ENCODE assay signal across 20 cellular contexts in the genomic region with DNA sequence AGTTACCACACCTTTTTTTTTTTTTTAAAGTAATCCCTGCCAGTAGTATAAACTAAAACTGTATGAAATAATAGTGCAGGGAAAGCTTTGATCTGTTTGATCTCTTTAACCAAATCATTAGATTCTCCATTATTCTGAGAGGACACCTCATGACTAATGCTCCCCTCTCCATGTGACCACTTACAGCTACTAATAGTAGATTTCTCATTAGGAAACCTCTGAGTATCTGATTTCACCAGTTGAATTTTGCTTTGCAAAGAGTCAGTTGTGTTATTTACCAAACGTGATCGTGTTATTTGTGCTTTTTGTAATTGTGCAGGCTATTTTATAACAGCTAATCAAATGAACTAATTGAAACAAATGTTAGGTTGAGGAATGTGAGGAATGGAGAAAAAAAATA. TPM values are rescaled to one million over a fixed set of nuclear protein-coding genes. Genes with fewer than 3 reads are reported as not detected.
DNase-seq lines count a peak whose midpoint lies in the region; ATAC-seq and TF ChIP-seq lines count a peak whose summit lies in the region.
"Had no signal": no experiment of that assay in that cellular context is flagged by ENCODE, and none has a peak within 500 bp of the region (broad histone marks: within the 10 kb centered on the region; RNA-seq: fewer than 3 reads in every experiment).

No MANE protein-coding gene starts in this region.

- intact Hi-C loops in CD8-positive, alpha-beta T cell (cut with DNase I, micrococcal nuclease), result no loop called here
- intact Hi-C loops in naive thymus-derived CD4-positive, alpha-beta T cell (cut with micrococcal nuclease), result no loop called here
- intact Hi-C loops in dorsolateral prefrontal cortex (cut with DNase I), result no loop called here

- H3K9me3 ChIP-seq in CD8-positive, alpha-beta T cell (ENCODE audit: low read length), result no peaks in the 10 kb centered on the region
- no peaks in the 10 kb centered on the region for H3K9me3 ChIP-seq in naive thymus-derived CD4-positive, alpha-beta T cell (ENCODE audit: control insufficient read depth in 2 of 3, low read length in 3 of 3)
- H3K9me3 ChIP-seq: right lobe of liver had no signal

- no peaks in the 10 kb centered on the region for H3K36me3 ChIP-seq in CD8-positive, alpha-beta T cell (ENCODE audit: insufficient read depth, low read length)
- peaks cover 0 to 6% (median 5%) of the 10 kb centered on the region in 3 experiments for H3K36me3 ChIP-seq in naive thymus-derived CD4-positive, alpha-beta T cell (ENCODE audit: control insufficient read depth in 2 of 3, insufficient read depth in 3 of 3, low read length in 3 of 3)

- no peak for DNase-seq in CD8-positive, alpha-beta T cell
- peak; percentile 11 for DNase-seq in HFFc6
- no peak for DNase-seq in naive thymus-derived CD4-positive, alpha-beta T cell
- DNase-seq in dorsolateral prefrontal cortex, result no peak
- no peak for DNase-seq in HT-29 (ENCODE audit: low spot score)
- DNase-seq: effector memory CD4-positive, alpha-beta T cell; hippocampal formation; midbrain; NCI-H1436 treated with DMSO at 0.1 percent for 48 hours; NCI-H446; occipital lobe; right lobe of liver; SHP77 treated with DMSO at 0.1 percent for 48 hours; T-helper 2 cell had no signal

- peak overlapping the region; percentile 60 for H3K27ac Mint-ChIP-seq in CD8-positive, alpha-beta T cell
- H3K27ac Mint-ChIP-seq in HFFc6 (peak overlapping the region; percentile 50), brain (peak overlapping the region in 3 of 5 experiments; percentile 15 to 55 (median 17))
- peak overlapping the region in 5 of 9 donors; percentile 11 to 65 (median 47) for H3K27ac Mint-ChIP-seq in naive thymus-derived CD4-positive, alpha-beta T cell

- H3K4me3 Mint-ChIP-seq in CD8-positive, alpha-beta T cell, result no peak overlapping the region
- H3K4me3 Mint-ChIP-seq in HFFc6 (no peak overlapping the region), brain (no peak overlapping the region)
- H3K4me3 Mint-ChIP-seq in naive thymus-derived CD4-positive, alpha-beta T cell, result peak overlapping the region in 1 of 10 donors; percentile 1
- H3K4me3 Mint-ChIP-seq: central memory CD8-positive, alpha-beta T cell had no signal

- no peaks in the 10 kb centered on the region for H3K27me3 ChIP-seq in CD8-positive, alpha-beta T cell (ENCODE audit: insufficient read depth, low read length)
- no peaks in the 10 kb centered on the region for H3K27me3 ChIP-seq in naive thymus-derived CD4-positive, alpha-beta T cell (ENCODE audit: control insufficient read depth in 2 of 2, insufficient read depth in 2 of 2, low read length in 2 of 2)
- no peaks in the 10 kb centered on the region for H3K27me3 ChIP-seq in dorsolateral prefrontal cortex
- H3K27me3 ChIP-seq: right lobe of liver had no signal

- POLR2A ChIA-PET in CD8-positive, alpha-beta T cell (lab: Charles Lee), result no interaction called here
- POLR2A ChIA-PET in naive thymus-derived CD4-positive, alpha-beta T cell (lab: Charles Lee), result no interaction called here

- H3K9me3 Mint-ChIP-seq in CD8-positive, alpha-beta T cell, result no peaks in the 10 kb centered on the region
- H3K9me3 Mint-ChIP-seq in HFFc6, result no peaks in the 10 kb centered on the region
- no peaks in the 10 kb centered on the region for H3K9me3 Mint-ChIP-seq in brain
- H3K9me3 Mint-ChIP-seq in naive thymus-derived CD4-positive, alpha-beta T cell, result no peaks in the 10 kb centered on the region
- H3K9me3 Mint-ChIP-seq: central memory CD8-positive, alpha-beta T cell had no signal

- TF ChIP-seq CTCF in CD8-positive, alpha-beta T cell (IDR thresholded peaks at IDR 0.05), result no peak
- no peak for TF ChIP-seq CTCF in HFFc6 (IDR thresholded peaks at IDR 0.05)
- TF ChIP-seq CTCF in brain (conservative IDR thresholded peaks at IDR 0.05), result no peak
- no peak for TF ChIP-seq CTCF in dorsolateral prefrontal cortex (IDR thresholded peaks at IDR 0.05 in 54 of 56, conservative IDR thresholded peaks at IDR 0.05 in 2 of 56; ENCODE audit: low read depth in 1 of 56, partially characterized antibody in 56 of 56)

- H3K36me3 Mint-ChIP-seq in CD8-positive, alpha-beta T cell, result peaks cover 33% of the 10 kb centered on the region
- H3K36me3 Mint-ChIP-seq in HFFc6 (ENCODE audit: low read depth) (peaks cover 7% of the 10 kb centered on the region), brain (peaks cover 32% of the 10 kb centered on the region)
- peaks cover 0 to 21% (median 7%) of the 10 kb centered on the region in 5 donors for H3K36me3 Mint-ChIP-seq in naive thymus-derived CD4-positive, alpha-beta T cell

- H3K27me3 Mint-ChIP-seq in CD8-positive, alpha-beta T cell (ENCODE audit: low read depth), result no peaks in the 10 kb centered on the region
- H3K27me3 Mint-ChIP-seq in HFFc6 (ENCODE audit: insufficient read depth), result no peaks in the 10 kb centered on the region; the same call in 1 of the 2 replicates
- no peaks in the 10 kb centered on the region for H3K27me3 Mint-ChIP-seq in brain
- no peaks in the 10 kb centered on the region for H3K27me3 Mint-ChIP-seq in naive thymus-derived CD4-positive, alpha-beta T cell
- H3K27me3 Mint-ChIP-seq: central memory CD8-positive, alpha-beta T cell had no signal

- CTCF ChIA-PET in CD8-positive, alpha-beta T cell (lab: Charles Lee), result no interaction called here
- CTCF ChIA-PET in naive thymus-derived CD4-positive, alpha-beta T cell (lab: Charles Lee), result no interaction called here

- H3K4me1 ChIP-seq in CD8-positive, alpha-beta T cell (ENCODE audit: insufficient read depth, low read length), result peaks cover 6% of the 10 kb centered on the region
- H3K4me1 ChIP-seq in naive thymus-derived CD4-positive, alpha-beta T cell (ENCODE audit: control insufficient read depth in 2 of 2, insufficient read depth in 2 of 2, low read length in 2 of 2), result no peaks in the 10 kb centered on the region
- H3K4me1 ChIP-seq: right lobe of liver had no signal

- no peak for ATAC-seq in CD8-positive, alpha-beta T cell
- no peak for ATAC-seq in naive thymus-derived CD4-positive, alpha-beta T cell
- ATAC-seq in GM21528 (IDR thresholded peaks at IDR 0.05; ENCODE audit: low FRiP score, unreplicated experiment), result no peak
- ATAC-seq: HCT116, right lobe of liver had no signal

- no peak overlapping the region for H3K4me3 ChIP-seq in CD8-positive, alpha-beta T cell (ENCODE audit: low read depth, low read length)
- H3K4me3 ChIP-seq in naive thymus-derived CD4-positive, alpha-beta T cell (ENCODE audit: low read length), result no peak overlapping the region
- no peak overlapping the region for H3K4me3 ChIP-seq in dorsolateral prefrontal cortex
- H3K4me3 ChIP-seq: right lobe of liver had no signal

- H3K27ac ChIP-seq in CD8-positive, alpha-beta T cell (ENCODE audit: low read depth, low read length), result no peak overlapping the region
- no peak overlapping the region for H3K27ac ChIP-seq in naive thymus-derived CD4-positive, alpha-beta T cell (ENCODE audit: low read depth, low read length)
- no peak overlapping the region for H3K27ac ChIP-seq in dorsolateral prefrontal cortex
- H3K27ac ChIP-seq: right lobe of liver had no signal

- peaks cover 47% of the 10 kb centered on the region for H3K4me1 Mint-ChIP-seq in CD8-positive, alpha-beta T cell (ENCODE audit: low read depth)
- H3K4me1 Mint-ChIP-seq in HFFc6 (ENCODE audit: low read depth) (peaks cover 23% of the 10 kb centered on the region), brain (peaks cover 24% of the 10 kb centered on the region)
- peaks cover 24 to 50% (median 33%) of the 10 kb centered on the region in 7 donors for H3K4me1 Mint-ChIP-seq in naive thymus-derived CD4-positive, alpha-beta T cell

RNA-seq across cellular contexts. Expression of gene CASP8AP2, which starts 12.5 kb away (rescaled TPM):
- 10 to 100 TPM; 13.1 to 14.8 TPM for total RNA-seq in CD8-positive, alpha-beta T cell
- total RNA-seq in HFFc6 (2021; fragmentation: NEBNext Ultra II Directional; extraction: Animal tissue kit (Norgen Biotek cat#: 25700)), result 10 to 100 TPM in 5 of 6 experiments, 1 to 10 TPM in 1; 8.8 to 11.5 (median 10.8) TPM
- polyA plus RNA-seq in brain (ENCODE audit: insufficient read depth, low read depth, low replicate concordance), result 3.1 TPM
- 10 to 100 TPM; 21.2 to 44.8 (median 34.5) TPM for total RNA-seq in naive thymus-derived CD4-positive, alpha-beta T cell
- 10 to 100 TPM; 43.2 to 51.0 TPM for polyA plus RNA-seq in naive thymus-derived CD4-positive, alpha-beta T cell
- 10 to 100 TPM; 19.0 to 31.0 (median 24.1) TPM for total RNA-seq in dorsolateral prefrontal cortex
- total RNA-seq in HT-29 (2014; rRNA removed; shearing (Covaris generic)), result 6.2 and 6.3 TPM in 2 replicates

RNA-seq across cellular contexts. Expression of gene MDN1, which starts 22.6 kb away (rescaled TPM):
- total RNA-seq in CD8-positive, alpha-beta T cell, result 10 to 100 TPM; 39.5 to 43.2 TPM
- 10 to 100 TPM; 17.4 to 25.4 (median 18.4) TPM for total RNA-seq in HFFc6 (2021; fragmentation: NEBNext Ultra II Directional; extraction: Animal tissue kit (Norgen Biotek cat#: 25700))
- 10.5 TPM for polyA plus RNA-seq in brain (ENCODE audit: insufficient read depth, low read depth, low replicate concordance)
- 10 to 100 TPM; 54.9 to 66.1 (median 63.0) TPM for total RNA-seq in naive thymus-derived CD4-positive, alpha-beta T cell
- polyA plus RNA-seq in naive thymus-derived CD4-positive, alpha-beta T cell, result 10 to 100 TPM in 1 of 2 donors, 1 to 10 TPM in 1; 8.2 to 10.0 TPM
- total RNA-seq in dorsolateral prefrontal cortex, result 10 to 100 TPM; 51.0 to 84.3 (median 67.6) TPM
- 26.3 and 30.1 TPM in 2 replicates for total RNA-seq in HT-29 (2014; rRNA removed; shearing (Covaris generic))

RNA-seq across cellular contexts. Expression of gene GJA10, which starts 52.0 kb away (rescaled TPM):
- not detected for total RNA-seq in CD8-positive, alpha-beta T cell
- total RNA-seq in HFFc6 (2021; fragmentation: NEBNext Ultra II Directional; extraction: Animal tissue kit (Norgen Biotek cat#: 25700)), result not detected
- polyA plus RNA-seq in brain (ENCODE audit: insufficient read depth, low read depth, low replicate concordance), result not detected
- total RNA-seq in naive thymus-derived CD4-positive, alpha-beta T cell, result under 1 TPM in 1 of 5 experiments, not detected in 4; 0.15 TPM
- not detected for polyA plus RNA-seq in naive thymus-derived CD4-positive, alpha-beta T cell
- not detected for total RNA-seq in dorsolateral prefrontal cortex
- total RNA-seq in HT-29 (2014; rRNA removed; shearing (Covaris generic)), result not detected in 2 replicates
- total RNA-seq: HT1080, occipital lobe, right lobe of liver, subcutaneous adipose tissue had no signal
